ENCODE assay signal across 10 cellular contexts in the genomic region with DNA sequence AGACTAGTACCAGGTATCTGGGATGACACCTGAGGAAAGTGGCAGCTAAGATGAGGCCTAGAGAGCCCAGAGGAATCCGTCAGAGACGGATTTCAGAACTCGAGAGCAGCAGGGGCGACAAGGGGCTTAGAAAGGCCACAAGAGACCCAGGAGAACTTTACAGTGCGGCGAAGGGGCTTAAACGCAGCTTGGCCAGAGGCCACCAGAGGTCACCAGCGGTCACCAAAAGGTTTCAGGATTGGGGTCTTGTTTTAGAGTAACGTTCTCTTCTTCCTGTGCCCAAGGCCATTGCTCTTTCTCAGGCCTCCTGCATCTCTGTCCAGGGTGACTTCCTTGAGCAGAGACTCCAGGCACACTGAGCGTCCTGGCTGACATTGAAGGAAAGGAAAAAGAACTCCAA. TPM values are rescaled to one million over a fixed set of nuclear protein-coding genes. Genes with fewer than 3 reads are reported as not detected.
DNase-seq lines count a peak whose midpoint lies in the region; ATAC-seq, FAIRE-seq and TF ChIP-seq lines count a peak whose summit lies in the region.
"Had no signal": no experiment of that assay in that cellular context is flagged by ENCODE, and none has a peak within 500 bp of the region (broad histone marks: within the 10 kb centered on the region; RNA-seq: fewer than 3 reads in every experiment).

No MANE protein-coding gene starts in this region.

- no peak overlapping the region for H2BK15ac ChIP-seq in mesendoderm (replicated peaks; ENCODE audit: low read depth)

- H3K4ac ChIP-seq in mesendoderm (ENCODE audit: low read depth, low read length), result no peak overlapping the region

- H3K27ac ChIP-seq in mesendoderm (ENCODE audit: low read depth, low read length), result no peak overlapping the region
- H3K27ac ChIP-seq: uterus had no signal

- no peak overlapping the region for H3K4me3 ChIP-seq in mesendoderm (ENCODE audit: low read length)
- H3K4me3 ChIP-seq: uterus had no signal

- no peaks in the 10 kb centered on the region for H3K9me3 ChIP-seq in T-helper 17 cell (ENCODE audit: control insufficient read depth, low read length, poor library complexity, severe bottlenecking)
- H3K9me3 ChIP-seq: uterus had no signal

- no peaks in the 10 kb centered on the region for H3K36me3 ChIP-seq in mesendoderm (ENCODE audit: control insufficient read depth, insufficient read depth, low read length)
- H3K36me3 ChIP-seq: uterus had no signal

- peak overlapping the region; percentile 49 for H3K27ac Mint-ChIP-seq in T-helper 17 cell

- H4K8ac ChIP-seq in mesendoderm (ENCODE audit: low read depth, low read length), result no peak overlapping the region

- H3K4me1 Mint-ChIP-seq in T-helper 17 cell, result peaks cover 5% of the 10 kb centered on the region

- no CpG with 5 or more reads among the region's 10 CpGs for WGBS in mesendoderm (ENCODE audit: extremely low coverage, insufficient coverage, low lambda C conversion rate)

- H3K36me3 Mint-ChIP-seq in T-helper 17 cell (ENCODE audit: low read depth), result no peaks in the 10 kb centered on the region

- ATAC-seq in T-helper 17 cell (no peak), HG03439 (IDR thresholded peaks at IDR 0.05; ENCODE audit: unreplicated experiment) (no peak)

- no peak overlapping the region for H3K9ac ChIP-seq in mesendoderm (ENCODE audit: low read length)

- no peak overlapping the region for H3K23ac ChIP-seq in mesendoderm (ENCODE audit: low read length)

- CTCF ChIA-PET in HEK293T (lab: Yijun Ruan, JAX), result interaction anchor here (1.0 kb wide), 1 partner anchor 34 kb away, joined by 3 read pairs; no protein-coding TSS in a partner anchor

- H3K27me3 ChIP-seq in mesendoderm (ENCODE audit: insufficient read depth, low read length, poor library complexity), result no peaks in the 10 kb centered on the region
- H3K27me3 ChIP-seq: uterus had no signal

- H3K79me2 ChIP-seq in mesendoderm (ENCODE audit: control insufficient read depth, insufficient read depth, low read length), result peaks cover 6% of the 10 kb centered on the region

- FAIRE-seq in RCC 7860 (lab: Jason Lieb, UNC), result no peak

- POLR2A ChIA-PET in HEK293T (lab: Yijun Ruan, JAX), result interaction anchor here (1.1 kb wide), 1 partner anchor 191 kb away, joined by 3 read pairs; no protein-coding TSS in a partner anchor

- no peak overlapping the region for H3K4me2 ChIP-seq in mesendoderm (ENCODE audit: low read length)

- H3K79me1 ChIP-seq in mesendoderm (ENCODE audit: low read length), result peaks cover 16% of the 10 kb centered on the region

- H2AK5ac ChIP-seq in mesendoderm (ENCODE audit: low read length), result no peak overlapping the region

- H3K4me3 Mint-ChIP-seq in T-helper 17 cell, result no peak overlapping the region

- H2BK5ac ChIP-seq in mesendoderm (ENCODE audit: low read length), result no peak overlapping the region

- no peak overlapping the region for H2BK120ac ChIP-seq in mesendoderm (ENCODE audit: low read depth, low read length)

- no peaks in the 10 kb centered on the region for H3K4me1 ChIP-seq in mesendoderm (ENCODE audit: control insufficient read depth, low read depth, low read length)

- peak; percentile 33 for DNase-seq in NCI-H2227 (lab: John Stamatoyannopoulos, UW; ENCODE audit: unreplicated experiment)
- no peak for DNase-seq in NCI-H2227 treated with DMSO at 0.1 percent for 48 hours (lab: John Stamatoyannopoulos, UW)
- peak; percentile 37 for DNase-seq in HEK293T (ENCODE audit: extremely low spot score)
- DNase-seq in T-helper 17 cell, result no peak
- DNase-seq in mesendoderm, result peak; percentile 81
- no peak for DNase-seq in RCC 7860 (ENCODE audit: low spot score)
- no peak for DNase-seq in kidney tubule cell (ENCODE audit: low spot score)
- DNase-seq: NCI-H187, uterus had no signal

- H4K5ac ChIP-seq in mesendoderm (ENCODE audit: low read length), result no peak overlapping the region

- H3K18ac ChIP-seq in mesendoderm (ENCODE audit: low read length), result no peak overlapping the region

- H3K27me3 Mint-ChIP-seq in T-helper 17 cell, result no peaks in the 10 kb centered on the region

- peak overlapping the region; percentile 54 for H3K56ac ChIP-seq in mesendoderm (ENCODE audit: low read length)

TF ChIP-seq in HEK293T, 16 proteins besides CTCF, POLR2A, EP300 and RAD21:
- TF ChIP-seq ARNT (IDR thresholded peaks at IDR 0.05) (no peak), FOXA1 (IDR thresholded peaks at IDR 0.05) (no peak), TARDBP (IDR thresholded peaks at IDR 0.05) (no peak), NFRKB (IDR thresholded peaks at IDR 0.05) (no peak), SUZ12 (IDR thresholded peaks at IDR 0.05) (no peak), BHLHE40 (IDR thresholded peaks at IDR 0.05; ENCODE audit: borderline replicate concordance) (no peak), FOXM1 (IDR thresholded peaks at IDR 0.05; ENCODE audit: borderline replicate concordance) (no peak), L3MBTL2 (conservative IDR thresholded peaks at IDR 0.05) (no peak), ELF4 (IDR thresholded peaks at IDR 0.05) (no peak), FOXK2 (IDR thresholded peaks at IDR 0.05) (no peak), ZNF384 (IDR thresholded peaks at IDR 0.05) (no peak), HDGF (IDR thresholded peaks at IDR 0.05; ENCODE audit: borderline replicate concordance) (no peak), SP1 (IDR thresholded peaks at IDR 0.05) (no peak), LEF1 (IDR thresholded peaks at IDR 0.05; ENCODE audit: borderline replicate concordance) (no peak), CTBP1 (IDR thresholded peaks at IDR 0.05; ENCODE audit: borderline replicate concordance) (no peak)
- TF ChIP-seq, protein P1, sequence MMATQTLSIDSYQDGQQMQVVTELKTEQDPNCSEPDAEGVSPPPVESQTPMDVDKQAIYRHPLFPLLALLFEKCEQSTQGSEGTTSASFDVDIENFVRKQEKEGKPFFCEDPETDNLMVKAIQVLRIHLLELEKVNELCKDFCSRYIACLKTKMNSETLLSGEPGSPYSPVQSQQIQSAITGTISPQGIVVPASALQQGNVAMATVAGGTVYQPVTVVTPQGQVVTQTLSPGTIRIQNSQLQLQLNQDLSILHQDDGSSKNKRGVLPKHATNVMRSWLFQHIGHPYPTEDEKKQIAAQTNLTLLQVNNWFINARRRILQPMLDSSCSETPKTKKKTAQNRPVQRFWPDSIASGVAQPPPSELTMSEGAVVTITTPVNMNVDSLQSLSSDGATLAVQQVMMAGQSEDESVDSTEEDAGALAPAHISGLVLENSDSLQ (IDR thresholded peaks at IDR 0.05), result no peak

RNA-seq across cellular contexts. Expression of a gene that starts 2.2 kb away (rescaled TPM):
- total RNA-seq in T-helper 17 cell, result 1 to 10 TPM; 1.5 to 1.7 TPM
- 1.9 TPM for polyA plus RNA-seq in mesendoderm (2013, experiment 1 of 2)
- 1.7 TPM for polyA plus RNA-seq in mesendoderm (2013, experiment 2 of 2)

RNA-seq across cellular contexts. Expression of a gene that starts 23.8 kb away (rescaled TPM):
- total RNA-seq in T-helper 17 cell, result 100 to 1,000 TPM; 108 to 110 TPM
- polyA plus RNA-seq in mesendoderm (2013, experiment 1 of 2), result 56.1 TPM
- 56.2 TPM for polyA plus RNA-seq in mesendoderm (2013, experiment 2 of 2)

RNA-seq across cellular contexts. Expression of a gene that starts 24.3 kb away (rescaled TPM):
- 10 to 100 TPM; 16.0 to 21.7 TPM for total RNA-seq in T-helper 17 cell
- polyA plus RNA-seq in mesendoderm (2013, experiment 1 of 2), result 13.5 TPM
- 11.7 TPM for polyA plus RNA-seq in mesendoderm (2013, experiment 2 of 2)

RNA-seq across cellular contexts. Expression of a gene that starts 33.6 kb away (rescaled TPM):
- 1 to 10 TPM in 1 of 2 donors, under 1 TPM in 1; 0.55 to 1.6 TPM for total RNA-seq in T-helper 17 cell
- 0.46 TPM for polyA plus RNA-seq in mesendoderm (2013, experiment 1 of 2)
- 0.49 TPM for polyA plus RNA-seq in mesendoderm (2013, experiment 2 of 2)

RNA-seq across cellular contexts. Expression of a gene that starts 50.2 kb away (rescaled TPM):
- 1 to 10 TPM; 5.6 to 6.6 TPM for total RNA-seq in T-helper 17 cell
- 5.4 TPM for polyA plus RNA-seq in mesendoderm (2013, experiment 1 of 2)
- polyA plus RNA-seq in mesendoderm (2013, experiment 2 of 2), result 4.9 TPM

Comparison
In these comparisons a context has a peak if more than half of its experiments do, and no peak if none do; other contexts are left out.
1. DNase-seq: peak in NCI-H2227 (single experiment), HEK293T (single experiment) and mesendoderm (single experiment); none in NCI-H2227 treated with DMSO at 0.1 percent for 48 hours (single experiment), T-helper 17 cell (0 of 3), RCC 7860 (single experiment) and kidney tubule cell (single experiment).